ENCODE assay signal across 24 cellular contexts in genomic region chr12:119864591-119864990, GRCh38.
"Had no signal": no experiment of that assay in that cellular context is flagged by ENCODE, and none has a peak within 500 bp of the region (broad histone marks: within the 10 kb centered on the region; RNA-seq: fewer than 3 reads in every experiment).

No MANE protein-coding gene starts in this region.

- H3K27ac ChIP-seq: brain microvascular endothelial cell, coronary artery, dorsolateral prefrontal cortex, esophagus muscularis mucosa had no signal

- DNase-seq: activated CD4-positive, alpha-beta T cell treated with anti-CD3 and anti-CD28 coated beads for 36 hours; activated CD4-positive, alpha-beta T cell treated with anti-CD3 and anti-CD28 coated beads, Interleukin-2, amount 10 ng/mL, durations not matched to agents 7 days and 5 days; activated CD4-positive, alpha-beta T cell treated with anti-CD3 and anti-CD28 coated beads, Interleukin-2, amount 50 U/mL, for 4 hours; activated CD4-positive, CD25-positive, alpha-beta regulatory T cell; activated CD4-positive, CD25-positive, alpha-beta regulatory T cell treated with anti-CD3 and anti-CD28 coated beads, Interleukin-2, amount 50 U/mL, for 72 hours; activated CD8-positive, alpha-beta memory T cell treated with anti-CD3 and anti-CD28 coated beads for 24 hours; activated CD8-positive, alpha-beta T cell treated with anti-CD3 and anti-CD28 coated beads for 36 hours; activated effector memory CD4-positive, alpha-beta T cell treated with Interleukin-2 at 50 U/mL for 16 hours; activated gamma-delta T cell treated with Interleukin-2 at 50 U/mL for 16 hours; activated naive CD4-positive, alpha-beta T cell treated with anti-CD3 and anti-CD28 coated beads, Interleukin-2, amount 50 U/mL, for 16 hours; activated naive CD4-positive, alpha-beta T cell treated with Interleukin-2 at 50 U/mL for 16 hours; activated T-cell treated with anti-CD3 and anti-CD28 coated beads, Interleukin-2, amount 50 U/mL, for 4 hours; amniotic stem cell; anterior cingulate cortex; brain microvascular endothelial cell; dorsolateral prefrontal cortex; effector memory CD4-positive, alpha-beta T cell; erythroblast; head of caudate nucleus; T-helper 1 cell; T-helper 17 cell had no signal

- H3K36me3 ChIP-seq: brain microvascular endothelial cell, esophagus muscularis mucosa had no signal

- H3K4me1 ChIP-seq: esophagus muscularis mucosa had no signal

- H3K4me3 ChIP-seq: coronary artery, dorsolateral prefrontal cortex, esophagus muscularis mucosa had no signal

- ATAC-seq: activated CD4-positive, alpha-beta T cell treated with anti-CD3 and anti-CD28 coated beads for 36 hours; activated CD8-positive, alpha-beta T cell treated with anti-CD3 and anti-CD28 coated beads for 36 hours; activated T-cell treated with anti-CD3 and anti-CD28 coated beads, Interleukin-2, amount 50 U/mL, for 4 hours; activated T-helper 17 cell treated with anti-CD3 and anti-CD28 coated beads, Interleukin-2, amount 50 U/mL, for 72 hours; T-helper 17 cell had no signal

- H3K27me3 ChIP-seq: brain microvascular endothelial cell, dorsolateral prefrontal cortex, esophagus muscularis mucosa had no signal

- H3K9me3 ChIP-seq: esophagus muscularis mucosa had no signal
